23 cellular contexts compared by ENCODE assay signal in genomic region chr2:233373316-233373715, GRCh38.
"Had no signal": no experiment of that assay in that cellular context is flagged by ENCODE, and none has a peak within 500 bp of the region (broad histone marks: within the 10 kb centered on the region; RNA-seq: fewer than 3 reads in every experiment).

No MANE protein-coding gene starts in this region.

- H3K27ac ChIP-seq: sigmoid colon, spleen, upper lobe of right lung, WERI-Rb-1 had no signal

- FAIRE-seq: endometrium had no signal

- H3K4me3 ChIP-seq: sigmoid colon, spleen, upper lobe of right lung had no signal

- H3K9me3 Mint-ChIP-seq: activated naive CD4-positive, alpha-beta T cell treated with anti-CD3 and anti-CD28 coated beads, Interleukin-2, amount 50 U/mL, for 24 hours; activated T-helper 1 cell treated with anti-CD3 and anti-CD28 coated beads, Interleukin-12 subunit alpha, Interleukin-12 subunit beta, Interleukin-2, Interleukin-4 antibody, amounts not matched to agents 30 ng/mL and 10 ng/mL and 1 ng/mL, durations not matched to agents 14 hours and 24 hours and 36 hours; brain; dendritic cell treated with granulocyte-macrophage colony-stimulating factor and Interleukin-4, amounts not matched to agents 40 ng/mL and 50 ng/mL, for 4 days; T-helper 2 cell treated with Interferon-gamma antibody and Interleukin-4, amounts not matched to agents 5 μg/mL and 100 μg/mL, for 36 hours had no signal

- H3K4me3 Mint-ChIP-seq: activated CD8-positive, alpha-beta T cell treated with anti-CD3 and anti-CD28 coated beads, Interleukin-2, amount 10 ng/mL, durations not matched to agents 7 days and 5 days; activated naive CD4-positive, alpha-beta T cell treated with anti-CD3 and anti-CD28 coated beads, Interleukin-2, amount 50 U/mL, for 24 hours; activated T-helper 1 cell treated with anti-CD3 and anti-CD28 coated beads, Interleukin-12 subunit alpha, Interleukin-12 subunit beta, Interleukin-2, Interleukin-4 antibody, amounts not matched to agents 30 ng/mL and 10 ng/mL and 1 ng/mL, durations not matched to agents 14 hours and 24 hours and 36 hours; brain; dendritic cell treated with granulocyte-macrophage colony-stimulating factor and Interleukin-4, amounts not matched to agents 40 ng/mL and 50 ng/mL, for 4 days; mesothelial cell of epicardium; T-helper 2 cell treated with Interferon-gamma antibody and Interleukin-4, amounts not matched to agents 5 μg/mL and 100 μg/mL, for 36 hours had no signal

- H3K9me3 ChIP-seq: sigmoid colon, spleen, upper lobe of right lung had no signal

- DNase-seq: activated CD4-positive, alpha-beta T cell treated with anti-CD3 and anti-CD28 coated beads for 1 hour; activated CD4-positive, alpha-beta T cell treated with anti-CD3 and anti-CD28 coated beads, Interleukin-2, amount 50 U/mL, for 1 hour; activated CD8-positive, alpha-beta T cell treated with anti-CD3 and anti-CD28 coated beads, Interleukin-2, amount 10 ng/mL, durations not matched to agents 7 days and 5 days; activated gamma-delta T cell treated with Interleukin-2 at 50 U/mL for 16 hours; aorta; effector CD4-positive, alpha-beta T cell; foreskin fibroblast; left ventricle myocardium superior; mammary epithelial cell; occipital lobe; sigmoid colon; spleen; stimulated activated CD4-positive, alpha-beta T cell treated with anti-CD3 and anti-CD28 coated beads, Interleukin-4, amount 100 ng/mL, for 24 hours; stimulated activated naive CD8-positive, alpha-beta T cell treated with anti-CD3 and anti-CD28 coated beads, Interleukin-15, Interleukin-2, amounts not matched to agents 100 U/mL and 50 U/mL, for 24 hours; upper lobe of right lung; WERI-Rb-1 had no signal

- H3K27me3 ChIP-seq: sigmoid colon, spleen, upper lobe of right lung had no signal

- H3K27me3 Mint-ChIP-seq: activated naive CD4-positive, alpha-beta T cell treated with anti-CD3 and anti-CD28 coated beads, Interleukin-2, amount 50 U/mL, for 24 hours; dendritic cell treated with granulocyte-macrophage colony-stimulating factor and Interleukin-4, amounts not matched to agents 40 ng/mL and 50 ng/mL, for 4 days had no signal

- H3K36me3 ChIP-seq: upper lobe of right lung, WERI-Rb-1 had no signal

- H3K27ac Mint-ChIP-seq: activated naive CD4-positive, alpha-beta T cell treated with anti-CD3 and anti-CD28 coated beads, Interleukin-2, amount 50 U/mL, for 24 hours; activated T-helper 1 cell treated with anti-CD3 and anti-CD28 coated beads, Interleukin-12 subunit alpha, Interleukin-12 subunit beta, Interleukin-2, Interleukin-4 antibody, amounts not matched to agents 30 ng/mL and 10 ng/mL and 1 ng/mL, durations not matched to agents 14 hours and 24 hours and 36 hours; dendritic cell treated with granulocyte-macrophage colony-stimulating factor and Interleukin-4, amounts not matched to agents 40 ng/mL and 50 ng/mL, for 4 days; mesothelial cell of epicardium; T-helper 2 cell treated with Interferon-gamma antibody and Interleukin-4, amounts not matched to agents 5 μg/mL and 100 μg/mL, for 36 hours had no signal

- ATAC-seq: activated CD8-positive, alpha-beta T cell treated with anti-CD3 and anti-CD28 coated beads, Interleukin-2, amount 10 ng/mL, durations not matched to agents 7 days and 5 days; stimulated activated naive CD8-positive, alpha-beta T cell treated with anti-CD3 and anti-CD28 coated beads, Interleukin-15, Interleukin-2, amounts not matched to agents 100 U/mL and 50 U/mL, for 24 hours; upper lobe of right lung had no signal
